ENCODE assay signal across 2 cellular contexts in the genomic region with DNA sequence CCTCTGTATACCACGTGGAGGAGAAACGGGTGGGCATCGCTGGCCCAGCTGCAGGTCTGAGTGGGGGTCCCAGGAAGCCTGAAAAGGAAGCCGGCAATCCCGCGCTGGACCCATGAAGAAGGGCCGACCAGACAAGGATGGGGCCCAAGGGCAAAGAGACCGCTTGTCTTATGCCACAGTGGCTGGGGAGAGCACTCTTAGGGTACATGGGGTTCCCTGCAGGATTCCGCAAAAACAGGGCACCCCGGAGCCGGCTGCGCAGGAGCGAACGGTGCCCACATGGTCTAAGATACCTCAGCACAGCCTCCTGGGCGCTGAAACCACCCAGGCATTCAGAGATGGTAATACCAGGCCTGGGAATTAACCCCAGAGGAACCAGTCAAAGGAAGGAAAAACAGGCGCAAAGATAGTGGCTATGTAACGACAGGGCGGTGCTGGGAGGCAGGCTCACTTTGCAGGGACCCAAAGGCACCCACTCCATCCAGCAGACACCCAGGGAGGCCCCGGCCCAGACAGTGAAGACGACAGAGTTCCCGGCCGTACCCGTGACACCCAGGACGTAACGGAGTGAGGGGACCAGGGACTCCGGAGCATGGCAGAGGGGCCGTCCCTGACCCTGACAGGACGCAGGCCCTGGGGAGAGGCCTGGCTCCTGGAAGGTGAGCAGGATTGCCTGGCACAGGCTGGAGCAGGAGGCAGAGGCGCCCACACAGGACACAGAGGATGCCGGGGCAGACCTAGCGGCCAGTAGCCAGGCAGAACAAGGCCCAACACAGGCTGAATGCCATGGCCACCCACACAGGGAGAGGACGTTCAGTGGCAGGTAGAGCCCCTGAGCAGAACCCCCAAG.
TF ChIP-seq lines count a peak whose summit lies in the region.

No MANE protein-coding gene starts in this region.

TF ChIP-seq in SK-N-SH, 30 proteins besides CTCF, POLR2A, EP300 and RAD21 (continued from another document):
- TF ChIP-seq RXRA (IDR thresholded peaks at IDR 0.05; ENCODE audit: borderline replicate concordance, low read depth), result no peak
- TF ChIP-seq, protein P1, sequence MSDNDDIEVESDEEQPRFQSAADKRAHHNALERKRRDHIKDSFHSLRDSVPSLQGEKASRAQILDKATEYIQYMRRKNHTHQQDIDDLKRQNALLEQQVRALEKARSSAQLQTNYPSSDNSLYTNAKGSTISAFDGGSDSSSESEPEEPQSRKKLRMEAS (IDR thresholded peaks at IDR 0.05; ENCODE audit: low read depth), result no peak
- TF ChIP-seq, protein P2, sequence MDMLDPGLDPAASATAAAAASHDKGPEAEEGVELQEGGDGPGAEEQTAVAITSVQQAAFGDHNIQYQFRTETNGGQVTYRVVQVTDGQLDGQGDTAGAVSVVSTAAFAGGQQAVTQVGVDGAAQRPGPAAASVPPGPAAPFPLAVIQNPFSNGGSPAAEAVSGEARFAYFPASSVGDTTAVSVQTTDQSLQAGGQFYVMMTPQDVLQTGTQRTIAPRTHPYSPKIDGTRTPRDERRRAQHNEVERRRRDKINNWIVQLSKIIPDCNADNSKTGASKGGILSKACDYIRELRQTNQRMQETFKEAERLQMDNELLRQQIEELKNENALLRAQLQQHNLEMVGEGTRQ (IDR thresholded peaks at IDR 0.05; ENCODE audit: borderline replicate concordance, low read depth, low read length), result no peak
- TF ChIP-seq SIN3A (IDR thresholded peaks at IDR 0.05; ENCODE audit: borderline replicate concordance, low read depth, low read length), result no peak
- TF ChIP-seq NRF1 (IDR thresholded peaks at IDR 0.05; ENCODE audit: low read depth, low read length), result no peak
- no peak for TF ChIP-seq JUND (IDR thresholded peaks at IDR 0.05)
- no peak for TF ChIP-seq TAF1 (IDR thresholded peaks at IDR 0.05; ENCODE audit: borderline replicate concordance, low read depth, low read length)
- no peak for TF ChIP-seq ELF1 (IDR thresholded peaks at IDR 0.05)
- TF ChIP-seq FOXM1 (IDR thresholded peaks at IDR 0.05; ENCODE audit: low read depth), result no peak
- no peak for TF ChIP-seq SMC3 (IDR thresholded peaks at IDR 0.05; ENCODE audit: low read depth, low read length)
- no peak for TF ChIP-seq NFIC (IDR thresholded peaks at IDR 0.05; ENCODE audit: borderline replicate concordance)
- TF ChIP-seq MXI1 (IDR thresholded peaks at IDR 0.05; ENCODE audit: low read depth, low read length), result no peak
- TF ChIP-seq POLR2AphosphoS5 (IDR thresholded peaks at IDR 0.05; ENCODE audit: low read depth, low read length), result no peak
- no peak for TF ChIP-seq TCF12 (IDR thresholded peaks at IDR 0.05)

TF ChIP-seq in SK-N-SH treated with all-trans-retinoic acid at 6 μM for 48 hours, 23 proteins besides CTCF, POLR2A, EP300 and RAD21:
- TF ChIP-seq, protein P3, sequence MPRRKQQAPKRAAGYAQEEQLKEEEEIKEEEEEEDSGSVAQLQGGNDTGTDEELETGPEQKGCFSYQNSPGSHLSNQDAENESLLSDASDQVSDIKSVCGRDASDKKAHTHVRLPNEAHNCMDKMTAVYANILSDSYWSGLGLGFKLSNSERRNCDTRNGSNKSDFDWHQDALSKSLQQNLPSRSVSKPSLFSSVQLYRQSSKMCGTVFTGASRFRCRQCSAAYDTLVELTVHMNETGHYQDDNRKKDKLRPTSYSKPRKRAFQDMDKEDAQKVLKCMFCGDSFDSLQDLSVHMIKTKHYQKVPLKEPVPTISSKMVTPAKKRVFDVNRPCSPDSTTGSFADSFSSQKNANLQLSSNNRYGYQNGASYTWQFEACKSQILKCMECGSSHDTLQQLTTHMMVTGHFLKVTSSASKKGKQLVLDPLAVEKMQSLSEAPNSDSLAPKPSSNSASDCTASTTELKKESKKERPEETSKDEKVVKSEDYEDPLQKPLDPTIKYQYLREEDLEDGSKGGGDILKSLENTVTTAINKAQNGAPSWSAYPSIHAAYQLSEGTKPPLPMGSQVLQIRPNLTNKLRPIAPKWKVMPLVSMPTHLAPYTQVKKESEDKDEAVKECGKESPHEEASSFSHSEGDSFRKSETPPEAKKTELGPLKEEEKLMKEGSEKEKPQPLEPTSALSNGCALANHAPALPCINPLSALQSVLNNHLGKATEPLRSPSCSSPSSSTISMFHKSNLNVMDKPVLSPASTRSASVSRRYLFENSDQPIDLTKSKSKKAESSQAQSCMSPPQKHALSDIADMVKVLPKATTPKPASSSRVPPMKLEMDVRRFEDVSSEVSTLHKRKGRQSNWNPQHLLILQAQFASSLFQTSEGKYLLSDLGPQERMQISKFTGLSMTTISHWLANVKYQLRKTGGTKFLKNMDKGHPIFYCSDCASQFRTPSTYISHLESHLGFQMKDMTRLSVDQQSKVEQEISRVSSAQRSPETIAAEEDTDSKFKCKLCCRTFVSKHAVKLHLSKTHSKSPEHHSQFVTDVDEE (CRISPR knock-in tag; IDR thresholded peaks at IDR 0.05), result no peak
- TF ChIP-seq ZC3H10 (CRISPR knock-in tag; IDR thresholded peaks at IDR 0.05) (no peak), ZNF8 (CRISPR knock-in tag; IDR thresholded peaks at IDR 0.05) (no peak), RARB (CRISPR knock-in tag; IDR thresholded peaks at IDR 0.05) (no peak), ZNF70 (CRISPR knock-in tag; IDR thresholded peaks at IDR 0.05) (no peak), ZFP3 (CRISPR knock-in tag; IDR thresholded peaks at IDR 0.05) (no peak), PPARA (CRISPR knock-in tag; IDR thresholded peaks at IDR 0.05; ENCODE audit: borderline replicate concordance) (no peak), ARNTL (CRISPR knock-in tag; IDR thresholded peaks at IDR 0.05; ENCODE audit: borderline replicate concordance, low read depth) (no peak), BACH2 (CRISPR knock-in tag; IDR thresholded peaks at IDR 0.05; ENCODE audit: borderline replicate concordance) (no peak), SNAI2 (CRISPR knock-in tag; IDR thresholded peaks at IDR 0.05) (no peak), ESRRG (CRISPR knock-in tag; IDR thresholded peaks at IDR 0.05) (no peak)
- TF ChIP-seq, protein P4, sequence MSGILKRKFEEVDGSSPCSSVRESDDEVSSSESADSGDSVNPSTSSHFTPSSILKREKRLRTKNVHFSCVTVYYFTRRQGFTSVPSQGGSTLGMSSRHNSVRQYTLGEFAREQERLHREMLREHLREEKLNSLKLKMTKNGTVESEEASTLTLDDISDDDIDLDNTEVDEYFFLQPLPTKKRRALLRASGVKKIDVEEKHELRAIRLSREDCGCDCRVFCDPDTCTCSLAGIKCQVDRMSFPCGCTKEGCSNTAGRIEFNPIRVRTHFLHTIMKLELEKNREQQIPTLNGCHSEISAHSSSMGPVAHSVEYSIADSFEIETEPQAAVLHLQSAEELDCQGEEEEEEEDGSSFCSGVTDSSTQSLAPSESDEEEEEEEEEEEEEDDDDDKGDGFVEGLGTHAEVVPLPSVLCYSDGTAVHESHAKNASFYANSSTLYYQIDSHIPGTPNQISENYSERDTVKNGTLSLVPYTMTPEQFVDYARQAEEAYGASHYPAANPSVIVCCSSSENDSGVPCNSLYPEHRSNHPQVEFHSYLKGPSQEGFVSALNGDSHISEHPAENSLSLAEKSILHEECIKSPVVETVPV (CRISPR knock-in tag; IDR thresholded peaks at IDR 0.05), result no peak
- TF ChIP-seq, protein P5, sequence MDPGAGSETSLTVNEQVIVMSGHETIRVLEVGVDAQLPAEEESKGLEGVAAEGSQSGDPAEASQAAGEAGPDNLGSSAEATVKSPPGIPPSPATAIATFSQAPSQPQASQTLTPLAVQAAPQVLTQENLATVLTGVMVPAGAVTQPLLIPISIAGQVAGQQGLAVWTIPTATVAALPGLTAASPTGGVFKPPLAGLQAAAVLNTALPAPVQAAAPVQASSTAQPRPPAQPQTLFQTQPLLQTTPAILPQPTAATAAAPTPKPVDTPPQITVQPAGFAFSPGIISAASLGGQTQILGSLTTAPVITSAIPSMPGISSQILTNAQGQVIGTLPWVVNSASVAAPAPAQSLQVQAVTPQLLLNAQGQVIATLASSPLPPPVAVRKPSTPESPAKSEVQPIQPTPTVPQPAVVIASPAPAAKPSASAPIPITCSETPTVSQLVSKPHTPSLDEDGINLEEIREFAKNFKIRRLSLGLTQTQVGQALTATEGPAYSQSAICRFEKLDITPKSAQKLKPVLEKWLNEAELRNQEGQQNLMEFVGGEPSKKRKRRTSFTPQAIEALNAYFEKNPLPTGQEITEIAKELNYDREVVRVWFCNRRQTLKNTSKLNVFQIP (CRISPR knock-in tag; IDR thresholded peaks at IDR 0.05; ENCODE audit: borderline replicate concordance, low read depth), result no peak
